ENCODE assay signal across 12 cellular contexts in the genomic region with DNA sequence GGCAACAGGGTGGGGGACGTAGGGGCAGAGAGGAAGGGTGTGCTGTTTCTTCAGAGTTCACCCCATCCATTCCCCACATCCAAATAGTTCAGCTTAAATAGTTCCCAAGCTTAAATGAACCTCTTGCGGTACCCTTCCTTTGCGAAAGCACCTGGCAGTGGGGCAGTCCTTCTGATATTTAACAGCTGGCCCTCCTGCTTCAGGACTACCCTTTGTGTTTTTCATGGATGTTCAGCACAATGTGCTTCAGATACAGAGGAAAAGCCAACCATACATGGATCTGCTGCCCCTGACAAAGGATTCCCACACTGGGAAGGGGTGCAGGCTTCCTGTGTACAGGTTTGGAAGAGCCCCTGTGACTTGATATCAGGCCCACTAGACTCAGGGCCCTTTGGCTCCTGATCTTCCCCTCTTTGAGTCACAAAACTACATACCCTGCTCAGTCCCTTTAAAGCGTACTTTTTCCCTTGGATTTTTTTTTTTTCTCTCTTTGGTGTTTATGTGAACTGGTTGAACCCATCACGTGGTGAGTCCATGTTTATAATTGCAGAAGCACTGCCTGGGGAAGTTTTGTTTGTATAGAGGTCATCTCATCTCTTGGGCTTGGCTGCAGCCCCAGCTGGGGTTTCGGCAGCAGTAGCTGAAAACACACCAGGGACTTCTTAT. TPM values are rescaled to one million over a fixed set of nuclear protein-coding genes. Genes with fewer than 3 reads are reported as not detected.
DNase-seq lines count a peak whose midpoint lies in the region; ATAC-seq, FAIRE-seq and TF ChIP-seq lines count a peak whose summit lies in the region.
"Had no signal": no experiment of that assay in that cellular context is flagged by ENCODE, and none has a peak within 500 bp of the region (broad histone marks: within the 10 kb centered on the region; RNA-seq: fewer than 3 reads in every experiment).

No MANE protein-coding gene starts in this region.

- intact Hi-C loops in K562 (cut with micrococcal nuclease): no loop called here

- H3K36me3 ChIP-seq in K562 (ENCODE audit: control insufficient read depth, insufficient read depth, low read length): no peaks in the 10 kb centered on the region
- H3K36me3 ChIP-seq in small intestine (ENCODE audit: control insufficient read depth in 2 of 2, insufficient read depth in 2 of 2, low read length in 2 of 2): no peaks in the 10 kb centered on the region

- H3K4me3 ChIP-seq in K562 (no peak overlapping the region), small intestine (ENCODE audit: low read depth in 1 of 2, low read length in 2 of 2) (no peak overlapping the region)

- H3K4me1 Mint-ChIP-seq in activated T-cell treated with anti-CD3 and anti-CD28 coated beads, Interleukin-2, amount 50 U/mL, for 4 hours (ENCODE audit: low read depth): no peaks in the 10 kb centered on the region

- no peaks in the 10 kb centered on the region for H3K9me1 ChIP-seq in K562 (ENCODE audit: control insufficient read depth, insufficient read depth, low read length)

- H3K4me2 ChIP-seq in K562 (ENCODE audit: insufficient read depth, low read length): no peak overlapping the region

- no peak overlapping the region for H3K9ac ChIP-seq in K562 (ENCODE audit: insufficient read depth in 1 of 2, low read depth in 2 of 2, low read length in 2 of 2)

- no peak for TF ChIP-seq RAD21 in K562 (CRISPR knock-in tag; conservative IDR thresholded peaks at IDR 0.05 in 1 of 2, IDR thresholded peaks at IDR 0.05 in 1 of 2)

- no peak for TF ChIP-seq POLR2A in K562 (conservative IDR thresholded peaks at IDR 0.05)

- H3K9me3 ChIP-seq in K562 (replicated peaks; ENCODE audit: control insufficient read depth, insufficient read depth, low read depth, low read length) (no peaks in the 10 kb centered on the region), small intestine (ENCODE audit: control insufficient read depth, low read depth) (no peaks in the 10 kb centered on the region)

- no peak for FAIRE-seq in K562 (lab: Jason Lieb, UNC)
- no peak for FAIRE-seq in small intestine (lab: Jason Lieb, UNC)

- H3K36me3 Mint-ChIP-seq in activated T-cell treated with anti-CD3 and anti-CD28 coated beads, Interleukin-2, amount 50 U/mL, for 4 hours (ENCODE audit: insufficient read depth): no peaks in the 10 kb centered on the region

- H4K20me1 ChIP-seq in K562 (replicated peaks; ENCODE audit: control insufficient read depth, insufficient read depth, low read length): no peaks in the 10 kb centered on the region

- POLR2A ChIA-PET in K562 (lab: Yijun Ruan, JAX): interaction anchor here (0.7 kb wide), 1 partner anchor 11 kb away, joined by 3 read pairs; no protein-coding TSS in a partner anchor

- no peak for TF ChIP-seq CTCF in K562 (IDR thresholded peaks at IDR 0.05 in 2 of 3, conservative IDR thresholded peaks at IDR 0.05 in 1 of 3; ENCODE audit: insufficient read depth in 2 of 3, low read depth in 1 of 3, low read length in 3 of 3)

- H3K9me3 Mint-ChIP-seq in activated T-cell treated with anti-CD3 and anti-CD28 coated beads, Interleukin-2, amount 50 U/mL, for 4 hours: no peaks in the 10 kb centered on the region

- H3K4me1 ChIP-seq in K562 (replicated peaks in 1 of 2; ENCODE audit: control insufficient read depth in 2 of 2, insufficient read depth in 2 of 2, low read length in 2 of 2) (no peaks in the 10 kb centered on the region), small intestine (ENCODE audit: control insufficient read depth in 2 of 2, insufficient read depth in 1 of 2, low read depth in 1 of 2, low read length in 1 of 2) (peaks cover 0 to 2% of the 10 kb centered on the region in 2 donors)

- no peak overlapping the region for H3K4me3 Mint-ChIP-seq in activated T-cell treated with anti-CD3 and anti-CD28 coated beads, Interleukin-2, amount 50 U/mL, for 4 hours

- BruUV-seq in K562 (replicated peaks; lab: Mats Ljungman, UMichigan): no TSS peak

- in situ Hi-C loops in K562 (cut with MboI): no loop called here

- ATAC-seq in K562 (no peak), left lobe of liver (peak; percentile 96), GM19035 (IDR thresholded peaks at IDR 0.05; ENCODE audit: unreplicated experiment) (no peak)
- no peak for ATAC-seq in activated T-cell treated with anti-CD3 and anti-CD28 coated beads, Interleukin-2, amount 50 U/mL, for 4 hours

- no peak for TF ChIP-seq EP300 in K562 (IDR thresholded peaks at IDR 0.05; ENCODE audit: low read length)

- H3K27me3 ChIP-seq in K562 (ENCODE audit: control insufficient read depth in 2 of 2, insufficient read depth in 2 of 2, low read length in 2 of 2) (peaks cover 2 to 31% of the 10 kb centered on the region in 2 experiments), small intestine (ENCODE audit: control insufficient read depth in 2 of 2, insufficient read depth in 2 of 2, low read length in 2 of 2) (no peaks in the 10 kb centered on the region)

- CTCF ChIA-PET in K562 (lab: Yijun Ruan, JAX; ENCODE audit: low intra/inter-chr PET ratio): no interaction called here

- H3K27me3 Mint-ChIP-seq in activated T-cell treated with anti-CD3 and anti-CD28 coated beads, Interleukin-2, amount 50 U/mL, for 4 hours (ENCODE audit: low read depth): peaks cover 26% of the 10 kb centered on the region

- H3K27ac ChIP-seq in K562 (ENCODE audit: extremely low read depth, low read depth, low read length) (no peak overlapping the region), small intestine (ENCODE audit: low read depth in 1 of 2, low read length in 1 of 2) (peak overlapping the region in 1 of 2 donors; percentile 70)

- no peak overlapping the region for H2AFZ ChIP-seq in K562 (ENCODE audit: low read depth, low read length)

- H3K79me2 ChIP-seq in K562 (ENCODE audit: control insufficient read depth, insufficient read depth, low read length): no peaks in the 10 kb centered on the region

- WGBS in K562 (ENCODE audit: insufficient coverage, low coverage, missing lambda C conversion rate): 6% methylated on average over 5 of the region's 6 CpGs
- WGBS in small intestine, 3 donors: 48 to 63% (median 49%) methylated on average over 6 of the region's 6 CpGs

- peak; percentile 22 for DNase-seq in MV-4-11 (lab: John Stamatoyannopoulos, UW)
- DNase-seq in K562 (ENCODE audit: extremely low read depth in 1 of 4, low spot score in 3 of 4): no peak
- peak; percentile 79 for DNase-seq in left lobe of liver (ENCODE audit: low spot score)
- DNase-seq in small intestine: peak; percentile 1
- no peak for DNase-seq in activated T-cell treated with anti-CD3 and anti-CD28 coated beads, Interleukin-2, amount 50 U/mL, for 4 hours
- DNase-seq in T-helper 2 cell: no peak
- no peak for DNase-seq in RKO (ENCODE audit: low spot score)
- DNase-seq: activated CD4-positive, alpha-beta T cell treated with anti-CD3 and anti-CD28 coated beads, Interleukin-2, amount 50 U/mL, for 48 hours; C1 segment of cervical spinal cord; central memory CD4-positive, alpha-beta T cell; T-helper 1 cell had no signal

TF ChIP-seq in K562, 482 proteins besides CTCF, POLR2A, EP300 and RAD21:
- TF ChIP-seq CEBPB (tag; IDR thresholded peaks at IDR 0.05): no peak
- no peak for TF ChIP-seq NR2C2 (CRISPR knock-in tag; IDR thresholded peaks at IDR 0.05)
- peak; percentile 21; the same call in 1 of the 2 replicates for TF ChIP-seq NR2C2 (tag; IDR thresholded peaks at IDR 0.05)
- no peak for TF ChIP-seq HMGN3 (IDR thresholded peaks at IDR 0.05; ENCODE audit: borderline replicate concordance, extremely low read depth, insufficient read length, low read depth, low read length)
- no peak for TF ChIP-seq RB1 (IDR thresholded peaks at IDR 0.05; ENCODE audit: low read depth)
TF ChIP-seq in K562: peak in this region for 1.

RNA-seq across cellular contexts. Expression of a gene that starts 45.3 kb away (rescaled TPM):
- total RNA-seq in K562 (2011; cell fraction: chromatin; rRNA removed; ENCODE audit: low replicate concordance): 0.05 TPM in 1 of 2 replicates, not detected in the other
- 0.17 TPM in 1 of 2 replicates, not detected in the other for total RNA-seq in K562 (2011; cell fraction: nucleolus; rRNA removed)
- total RNA-seq in K562 (2011; cell fraction: nucleoplasm; rRNA removed): 0.29 TPM in 1 of 2 replicates, not detected in the other
- not detected in 2 replicates for total RNA-seq in K562 (2014; rRNA removed)
- total RNA-seq in K562 (2014; rRNA removed; fragmentation: Illumina TruSeq; extraction: Trizol): not detected in 2 replicates
- total RNA-seq in K562 (2015; rRNA removed; fragmentation: Illumina TruSeq; extraction: Trizol): not detected in 2 replicates
- 1.9 and 2.5 TPM in 2 replicates for total RNA-seq in K562 (2021)
- polyA plus RNA-seq in K562 (2011; rRNA removed): 0.01 and 0.05 TPM in 2 replicates
- polyA plus RNA-seq in K562 (2011; cell fraction: cytosol; rRNA removed): under 0.01 and 0.28 TPM in 2 replicates
- polyA plus RNA-seq in K562 (2011; cell fraction: nucleus; rRNA removed): 0.01 and 0.40 TPM in 2 replicates
- polyA plus RNA-seq in K562 (2012): 0.04 and 0.08 TPM in 2 replicates
- not detected in 2 replicates for polyA plus RNA-seq in K562 (2014; fragmentation: Illumina TruSeq; extraction: Trizol)
- polyA plus RNA-seq in K562 (2014; fragmentation: Nextera tagmentation; extraction: Ambion mirVana): not detected
- polyA plus RNA-seq in K562 (2014; rRNA removed): 0.03 and 0.49 TPM in 2 replicates
- 0.03 and 0.04 TPM in 2 replicates for polyA minus RNA-seq in K562 (2011; rRNA and poly(A)+ RNA removed)
- polyA minus RNA-seq in K562 (2011; cell fraction: cytosol; rRNA and poly(A)+ RNA removed): not detected in 2 replicates
- polyA minus RNA-seq in K562 (2011; cell fraction: nucleus; rRNA and poly(A)+ RNA removed): under 0.01 TPM in 1 of 2 replicates, not detected in the other
- total RNA-seq in left lobe of liver: 55.4 TPM
- polyA plus RNA-seq in small intestine: 100 to 1,000 TPM in 1 of 3 donors, 1 to 10 TPM in 2; 1.3 to 107 (median 5.4) TPM
- 1 to 10 TPM; 1.8 to 2.7 (median 2.4) TPM for total RNA-seq in activated T-cell treated with anti-CD3 and anti-CD28 coated beads, Interleukin-2, amount 50 U/mL, for 4 hours

Comparison
In these comparisons a context has a peak if more than half of its experiments do, and no peak if none do; other contexts are left out.
1. DNase-seq: peak in MV-4-11 (single experiment), left lobe of liver (single experiment) and small intestine (single experiment); none in K562 (0 of 4), activated T-cell treated with anti-CD3 and anti-CD28 coated beads, Interleukin-2, amount 50 U/mL, for 4 hours (single experiment), T-helper 2 cell (0 of 5) and RKO (single experiment).
2. RNA of a gene that starts 45.3 kb away (total RNA-seq): 55.4 TPM in left lobe of liver (single experiment); 1.8 to 2.7 TPM in activated T-cell treated with anti-CD3 and anti-CD28 coated beads, Interleukin-2, amount 50 U/mL, for 4 hours and 0.05 to 2.5 TPM in K562; every median in the first group is over 10 times any median in the second.